8 cellular contexts compared by ENCODE assay signal in the genomic region with DNA sequence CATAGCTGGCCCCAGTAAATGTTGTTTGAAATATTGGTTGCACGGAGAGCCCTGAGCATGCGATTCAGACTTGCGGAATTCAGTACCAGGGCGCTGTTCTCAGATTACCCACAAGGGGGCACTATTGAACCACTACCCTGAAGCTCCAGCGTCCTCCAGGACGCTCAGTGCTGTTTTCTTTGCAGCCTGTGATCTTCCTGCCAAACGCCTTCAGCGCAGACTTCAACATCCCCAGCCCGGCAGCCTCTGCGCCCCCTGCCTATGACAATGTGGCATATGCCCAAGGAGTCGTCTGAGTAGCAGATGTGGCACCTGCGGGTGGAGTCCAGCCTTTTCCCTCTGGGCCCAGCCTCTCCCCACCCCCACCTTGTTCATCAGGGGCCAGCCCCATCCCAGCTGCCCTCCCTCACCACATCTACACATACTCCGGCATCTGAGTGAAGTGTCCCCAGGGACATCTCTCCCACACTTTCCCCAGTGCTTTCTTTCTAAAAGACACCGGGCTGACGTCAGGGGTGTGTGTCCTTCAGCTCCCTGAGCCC. TPM values are rescaled to one million over a fixed set of nuclear protein-coding genes. Genes with fewer than 3 reads are reported as not detected.
DNase-seq lines count a peak whose midpoint lies in the region; ATAC-seq and TF ChIP-seq lines count a peak whose summit lies in the region.

No MANE protein-coding gene starts in this region.

- H3K79me2 ChIP-seq in DND-41 (ENCODE audit: insufficient read depth, low read length) = no peaks in the 10 kb centered on the region

- ATAC-seq in DND-41 (ENCODE audit: insufficient read depth, low read depth) = peak; percentile 99
- peak; percentile 74 for ATAC-seq in GM21737 (IDR thresholded peaks at IDR 0.05; ENCODE audit: unreplicated experiment)
- ATAC-seq in activated T-cell treated with anti-CD3 and anti-CD28 coated beads, Interleukin-2, amount 50 U/mL, for 72 hours (replicated peaks in 1 of 2) = peak; percentile 85 to 94
- no peak for ATAC-seq in omental fat pad (ENCODE audit: low FRiP score)
- ATAC-seq in thoracic aorta (ENCODE audit: insufficient number of reproducible peaks, low FRiP score, low read depth) = peak; percentile 84

- DNase-seq in DND-41 (peak; percentile 89), LHCN-M2 (ENCODE audit: low read depth) (peak; percentile 84), Peyer's patch (peak; percentile 69 to 94 (median 78)), fibroblast of the aortic adventitia (ENCODE audit: low read depth) (peak; percentile 93), omental fat pad (ENCODE audit: low spot score) (peak; percentile 85), thoracic aorta (ENCODE audit: low spot score) (peak; percentile 59)
- peak; percentile 81 to 83 for DNase-seq in activated T-cell treated with anti-CD3 and anti-CD28 coated beads, Interleukin-2, amount 50 U/mL, for 72 hours

- peaks cover 17% of the 10 kb centered on the region for H3K27me3 Mint-ChIP-seq in activated T-cell treated with anti-CD3 and anti-CD28 coated beads, Interleukin-2, amount 50 U/mL, for 72 hours (ENCODE audit: low read depth)

- H3K36me3 Mint-ChIP-seq in activated T-cell treated with anti-CD3 and anti-CD28 coated beads, Interleukin-2, amount 50 U/mL, for 72 hours (ENCODE audit: insufficient read depth in 2 of 2) = no peaks in the 10 kb centered on the region

- TF ChIP-seq CTCF in DND-41 (IDR thresholded peaks at IDR 0.05; ENCODE audit: borderline replicate concordance, extremely low read depth, low read length, poor library complexity, severe bottlenecking) = peak; percentile 89
- peak; percentile 69 to 97 (median 94) for TF ChIP-seq CTCF in Peyer's patch (IDR thresholded peaks at IDR 0.05)
- TF ChIP-seq CTCF in fibroblast of the aortic adventitia (IDR thresholded peaks at IDR 0.05; ENCODE audit: insufficient read depth, low read length) = peak; percentile 95
- peak in 2 of 3 donors; percentile 45 to 62 for TF ChIP-seq CTCF in omental fat pad (IDR thresholded peaks at IDR 0.05)
- TF ChIP-seq CTCF in thoracic aorta (IDR thresholded peaks at IDR 0.05) = peak; percentile 87

- H3K27ac ChIP-seq in DND-41 (ENCODE audit: low read length) = no peak overlapping the region
- peak overlapping the region in 1 of 4 donors; percentile 45 for H3K27ac ChIP-seq in Peyer's patch
- H3K27ac ChIP-seq in thoracic aorta = no peak overlapping the region

- no peak overlapping the region for H3K27ac Mint-ChIP-seq in activated T-cell treated with anti-CD3 and anti-CD28 coated beads, Interleukin-2, amount 50 U/mL, for 72 hours

- no peaks in the 10 kb centered on the region for H3K36me3 ChIP-seq in DND-41 (ENCODE audit: insufficient read depth, low read length)
- no peaks in the 10 kb centered on the region for H3K36me3 ChIP-seq in Peyer's patch
- H3K36me3 ChIP-seq in thoracic aorta = no peaks in the 10 kb centered on the region

- H3K9me3 ChIP-seq in DND-41 (ENCODE audit: insufficient read depth, low read length, severe bottlenecking) (no peaks in the 10 kb centered on the region), Peyer's patch (no peaks in the 10 kb centered on the region), thoracic aorta (no peaks in the 10 kb centered on the region)

- TF ChIP-seq POLR2A in Peyer's patch (IDR thresholded peaks at IDR 0.05) = no peak

- peak overlapping the region; percentile 40; the same call in 1 of the 2 replicates for H2AFZ ChIP-seq in DND-41 (ENCODE audit: low read depth, low read length)

- H3K4me1 ChIP-seq in DND-41 (ENCODE audit: insufficient read depth, low read length) (peaks cover 11% of the 10 kb centered on the region), Peyer's patch (peaks cover 0 to 18% (median 0%) of the 10 kb centered on the region in 4 donors), thoracic aorta (ENCODE audit: control insufficient read depth in 1 of 2, low read depth in 2 of 2) (peaks cover 0 to 7% of the 10 kb centered on the region in 2 donors)

- no peak overlapping the region for H3K9ac ChIP-seq in DND-41 (ENCODE audit: low read depth, low read length)

- H4K20me1 ChIP-seq in DND-41 (ENCODE audit: insufficient read depth, low read length) = no peaks in the 10 kb centered on the region

- H3K9me3 Mint-ChIP-seq in activated T-cell treated with anti-CD3 and anti-CD28 coated beads, Interleukin-2, amount 50 U/mL, for 72 hours = no peaks in the 10 kb centered on the region

- H3K4me2 ChIP-seq in DND-41 (ENCODE audit: insufficient read depth, low read length) = no peak overlapping the region

- H3K27me3 ChIP-seq in DND-41 (ENCODE audit: insufficient read depth, low read length, poor library complexity) (no peaks in the 10 kb centered on the region), Peyer's patch (no peaks in the 10 kb centered on the region), thoracic aorta (replicated peaks; ENCODE audit: insufficient read depth) (no peaks in the 10 kb centered on the region)

- H3K4me3 ChIP-seq in DND-41 (ENCODE audit: low read depth in 1 of 2, low read length in 2 of 2) (no peak overlapping the region), Peyer's patch (no peak overlapping the region), fibroblast of the aortic adventitia (ENCODE audit: low read depth, low read length) (no peak overlapping the region), thoracic aorta (peak overlapping the region; percentile 13)

- H3K4me1 Mint-ChIP-seq in activated T-cell treated with anti-CD3 and anti-CD28 coated beads, Interleukin-2, amount 50 U/mL, for 72 hours (ENCODE audit: low read depth) = peaks cover 11% of the 10 kb centered on the region

- H3K4me3 Mint-ChIP-seq in activated T-cell treated with anti-CD3 and anti-CD28 coated beads, Interleukin-2, amount 50 U/mL, for 72 hours = no peak overlapping the region

RNA-seq across cellular contexts. Expression of a gene that starts 9.6 kb away (rescaled TPM):
- not detected in 2 replicates for total RNA-seq in LHCN-M2 (2014; rRNA removed)
- polyA plus RNA-seq in LHCN-M2 (2012) = not detected
- 100 to 1,000 TPM in 3 of 4 donors, 1 to 10 TPM in 1; 5.0 to 338 (median 221) TPM for total RNA-seq in Peyer's patch
- total RNA-seq in activated T-cell treated with anti-CD3 and anti-CD28 coated beads, Interleukin-2, amount 50 U/mL, for 72 hours = not detected
- total RNA-seq in fibroblast of the aortic adventitia (ENCODE audit: low replicate concordance) = not detected in 2 replicates
- not detected for total RNA-seq in omental fat pad
- total RNA-seq in thoracic aorta = not detected

RNA-seq across cellular contexts. Expression of a gene that starts 18.8 kb away (rescaled TPM):
- total RNA-seq in LHCN-M2 (2014; rRNA removed) = not detected in 2 replicates
- polyA plus RNA-seq in LHCN-M2 (2012) = not detected
- total RNA-seq in Peyer's patch = 1 to 10 TPM in 1 of 4 donors, under 1 TPM in 1, not detected in 2; 0.54 to 1.6 TPM
- not detected for total RNA-seq in activated T-cell treated with anti-CD3 and anti-CD28 coated beads, Interleukin-2, amount 50 U/mL, for 72 hours
- not detected in 2 replicates for total RNA-seq in fibroblast of the aortic adventitia (ENCODE audit: low replicate concordance)
- not detected for total RNA-seq in omental fat pad
- total RNA-seq in thoracic aorta = not detected

RNA-seq across cellular contexts. Expression of a gene that starts 51.0 kb away (rescaled TPM):
- total RNA-seq in LHCN-M2 (2014; rRNA removed) (not detected in 2 replicates), Peyer's patch (1 to 10 TPM in 1 of 4 donors, not detected in 3; 2.4 TPM), fibroblast of the aortic adventitia (ENCODE audit: low replicate concordance) (not detected in 2 replicates), omental fat pad (not detected), thoracic aorta (not detected)
- polyA plus RNA-seq in LHCN-M2 (2012) = not detected
- not detected for total RNA-seq in activated T-cell treated with anti-CD3 and anti-CD28 coated beads, Interleukin-2, amount 50 U/mL, for 72 hours
